ENCODE assay signal across 17 cellular contexts in genomic region chr2:117854610-117855009, GRCh38. TPM values are rescaled to one million over a fixed set of nuclear protein-coding genes. Genes with fewer than 3 reads are reported as not detected.
A peak's percentile ranks its signal among the peaks of the same experiment; 100 is the strongest.
DNase-seq lines count a peak whose midpoint lies in the region; ATAC-seq and TF ChIP-seq lines count a peak whose summit lies in the region.
"Had no signal": no experiment of that assay in that cellular context is flagged by ENCODE, and none has a peak within 500 bp of the region (broad histone marks: within the 10 kb centered on the region; RNA-seq: fewer than 3 reads in every experiment).

No MANE protein-coding gene starts in this region.

- no peak for DNase-seq in HFFc6
- DNase-seq in endodermal cell = peak; percentile 54
- DNase-seq in stimulated activated naive CD8-positive, alpha-beta T cell treated with anti-CD3 and anti-CD28 coated beads, Interleukin-15, Interleukin-2, amounts not matched to agents 100 U/mL and 50 U/mL, for 24 hours = no peak
- DNase-seq in Caco-2 = no peak
- no peak for DNase-seq in AG20443 (ENCODE audit: low spot score)
- DNase-seq: 8988T; BE2C; Calu3; CD4-positive, alpha-beta memory T cell; CD4-positive, CD25-positive, alpha-beta regulatory T cell; CD8-positive, alpha-beta memory T cell; COR-L47; DMS79 treated with DMSO at 0.1 percent for 48 hours; GF-D8 had no signal

- H3K4me1 Mint-ChIP-seq in HFFc6 (ENCODE audit: low read depth) (peaks cover 41% of the 10 kb centered on the region), endodermal cell (peaks cover 54% of the 10 kb centered on the region), Caco-2 (ENCODE audit: low read depth, unreplicated experiment) (peaks cover 18% of the 10 kb centered on the region)
- H3K4me1 Mint-ChIP-seq: CD14-positive monocyte; CD4-positive, CD25-positive, alpha-beta regulatory T cell; CD8-positive, alpha-beta memory T cell had no signal

- POLR2A ChIA-PET in Caco-2 (lab: Charles Lee) = no interaction called here

- H3K27me3 Mint-ChIP-seq in HFFc6 (ENCODE audit: insufficient read depth) (peaks cover 4% of the 10 kb centered on the region), endodermal cell (ENCODE audit: insufficient read depth) (peaks cover 55% of the 10 kb centered on the region), Caco-2 (ENCODE audit: insufficient read depth, unreplicated experiment) (peaks cover 3% of the 10 kb centered on the region)

- H3K9me3 ChIP-seq in endodermal cell (ENCODE audit: control insufficient read depth, low read length) (peaks cover 10% of the 10 kb centered on the region), parathyroid adenoma (ENCODE audit: control insufficient read depth, low read length) (no peaks in the 10 kb centered on the region), Caco-2 (no peaks in the 10 kb centered on the region)
- H3K9me3 ChIP-seq: BE2C had no signal

- H3K4me1 ChIP-seq in endodermal cell (ENCODE audit: control insufficient read depth, insufficient read depth, low read length) = peaks cover 19% of the 10 kb centered on the region
- H3K4me1 ChIP-seq in parathyroid adenoma = peaks cover 56% of the 10 kb centered on the region
- H3K4me1 ChIP-seq in Caco-2 = no peaks in the 10 kb centered on the region
- H3K4me1 ChIP-seq: BE2C had no signal

- H3K27me3 ChIP-seq in endodermal cell (ENCODE audit: control insufficient read depth, insufficient read depth, low read length, poor library complexity, severe bottlenecking) (peaks cover 30% of the 10 kb centered on the region), parathyroid adenoma (ENCODE audit: control insufficient read depth, insufficient read depth, low read length) (no peaks in the 10 kb centered on the region), Caco-2 (replicated peaks; ENCODE audit: control insufficient read depth, insufficient read depth, low read length) (no peaks in the 10 kb centered on the region; the same call in 1 of the 2 replicates)
- H3K27me3 ChIP-seq: BLaER1 had no signal

- ATAC-seq in stimulated activated naive CD8-positive, alpha-beta T cell treated with anti-CD3 and anti-CD28 coated beads, Interleukin-15, Interleukin-2, amounts not matched to agents 100 U/mL and 50 U/mL, for 24 hours = no peak

- BruUV-seq in Caco-2 (replicated peaks; lab: Mats Ljungman, UMichigan) = no TSS peak

- no peak for TF ChIP-seq CTCF in HFFc6 (IDR thresholded peaks at IDR 0.05)
- no peak for TF ChIP-seq CTCF in endodermal cell (conservative IDR thresholded peaks at IDR 0.05)
- no peak for TF ChIP-seq CTCF in parathyroid adenoma (IDR thresholded peaks at IDR 0.05)
- TF ChIP-seq CTCF in Caco-2 (IDR thresholded peaks at IDR 0.05; ENCODE audit: insufficient read depth in 1 of 2, low read depth in 1 of 2, low read length in 1 of 2, severe bottlenecking in 1 of 2, unreplicated experiment in 1 of 2) = no peak

- H3K79me2 ChIP-seq in parathyroid adenoma = no peaks in the 10 kb centered on the region

- H3K4me3 Mint-ChIP-seq in HFFc6 (no peak overlapping the region), endodermal cell (no peak overlapping the region), Caco-2 (ENCODE audit: unreplicated experiment) (no peak overlapping the region)
- H3K4me3 Mint-ChIP-seq: CD14-positive monocyte; CD4-positive, alpha-beta memory T cell; CD4-positive, CD25-positive, alpha-beta regulatory T cell; CD8-positive, alpha-beta memory T cell had no signal

- H3K4me2 ChIP-seq in parathyroid adenoma (ENCODE audit: low read length) = no peak overlapping the region
- H3K4me2 ChIP-seq: BLaER1 had no signal

- H3K36me3 Mint-ChIP-seq in HFFc6 (ENCODE audit: low read depth) = no peaks in the 10 kb centered on the region
- H3K36me3 Mint-ChIP-seq in endodermal cell (ENCODE audit: low read depth) = no peaks in the 10 kb centered on the region
- no peaks in the 10 kb centered on the region for H3K36me3 Mint-ChIP-seq in Caco-2 (ENCODE audit: insufficient read depth, unreplicated experiment)
- H3K36me3 Mint-ChIP-seq: CD14-positive monocyte; CD4-positive, alpha-beta memory T cell; CD4-positive, CD25-positive, alpha-beta regulatory T cell; CD8-positive, alpha-beta memory T cell had no signal

- H3K9ac ChIP-seq in endodermal cell (ENCODE audit: extremely low read depth, low read length, poor library complexity, severe bottlenecking) (no peak overlapping the region), parathyroid adenoma (no peak overlapping the region)
- H3K9ac ChIP-seq: BLaER1 had no signal

- CTCF ChIA-PET in Caco-2 (lab: Charles Lee) = no interaction called here

- intact Hi-C loops in Caco-2 (cut with micrococcal nuclease; ENCODE audit: unreplicated experiment) = no loop called here

- no peak overlapping the region for H3K27ac ChIP-seq in endodermal cell (ENCODE audit: low read depth, low read length)
- peak overlapping the region; percentile 88 for H3K27ac ChIP-seq in parathyroid adenoma
- H3K27ac ChIP-seq: BLaER1 had no signal

- H3K9me3 Mint-ChIP-seq in HFFc6 (no peaks in the 10 kb centered on the region), endodermal cell (peaks cover 4% of the 10 kb centered on the region), Caco-2 (ENCODE audit: unreplicated experiment) (no peaks in the 10 kb centered on the region)

- peak overlapping the region; percentile 68 for H2AFZ ChIP-seq in parathyroid adenoma

- H3K4me3 ChIP-seq in endodermal cell (ENCODE audit: low read length) (no peak overlapping the region), parathyroid adenoma (ENCODE audit: low read depth, low read length) (no peak overlapping the region), Caco-2 (ENCODE audit: low read depth, low read length) (no peak overlapping the region)
- H3K4me3 ChIP-seq: BLaER1 had no signal

- H3K36me3 ChIP-seq in endodermal cell (ENCODE audit: control insufficient read depth, insufficient read depth, low read length) = no peaks in the 10 kb centered on the region
- no peaks in the 10 kb centered on the region for H3K36me3 ChIP-seq in parathyroid adenoma (ENCODE audit: control insufficient read depth, insufficient read depth, low read length)
- no peaks in the 10 kb centered on the region for H3K36me3 ChIP-seq in Caco-2 (ENCODE audit: control insufficient read depth, insufficient read depth, low read length)
- H3K36me3 ChIP-seq: BE2C, BLaER1 had no signal

- peak overlapping the region; percentile 93 for H3K27ac Mint-ChIP-seq in HFFc6
- H3K27ac Mint-ChIP-seq in endodermal cell = no peak overlapping the region
- H3K27ac Mint-ChIP-seq in Caco-2 (ENCODE audit: unreplicated experiment) = no peak overlapping the region
- H3K27ac Mint-ChIP-seq: CD14-positive monocyte; CD4-positive, alpha-beta memory T cell; CD4-positive, CD25-positive, alpha-beta regulatory T cell; CD8-positive, alpha-beta memory T cell had no signal

- WGBS in endodermal cell (ENCODE audit: insufficient coverage in 1 of 2, insufficient read length in 1 of 2), 2 experiments = 44 to 73% methylated on average over 2 to 6 of the region's 6 CpGs

RNA-seq across cellular contexts. Expression of gene DDX18, which starts 40.1 kb away (rescaled TPM):
- 10 to 100 TPM; 50.1 to 61.0 (median 57.0) TPM for total RNA-seq in HFFc6 (2021; fragmentation: NEBNext Ultra II Directional; extraction: Animal tissue kit (Norgen Biotek cat#: 25700))
- total RNA-seq in endodermal cell (10 to 100 TPM; 63.6 to 70.4 TPM), Caco-2 (2022) (99.0 and 103 TPM in 2 replicates)
- polyA plus RNA-seq in endodermal cell (2013, experiment 1 of 2) = 51.9 TPM
- polyA plus RNA-seq in endodermal cell (2013, experiment 2 of 2) = 54.8 TPM
